Comparison of ENCODE assay signal across 17 cellular contexts in genomic region chr7:23618241-23618640, GRCh38.
"Had no signal": no experiment of that assay in that cellular context is flagged by ENCODE, and none has a peak within 500 bp of the region (broad histone marks: within the 10 kb centered on the region; RNA-seq: fewer than 3 reads in every experiment).

No MANE protein-coding gene starts in this region.

- H3K27ac Mint-ChIP-seq: activated naive CD4-positive, alpha-beta T cell treated with anti-CD3 and anti-CD28 coated beads, Interleukin-2, amount 10 ng/mL, durations not matched to agents 7 days and 5 days; activated T-helper 2 cell treated with anti-CD3 and anti-CD28 coated beads, Interferon-gamma antibody, Interleukin-2, Interleukin-4, amounts not matched to agents 10 μg/mL and 5 μg/mL and 100 μg/mL, durations not matched to agents 14 hours and 24 hours and 36 hours; dendritic cell treated with granulocyte-macrophage colony-stimulating factor and Interleukin-4, amounts not matched to agents 40 ng/mL and 50 ng/mL, for 4 days; natural killer cell had no signal

- H3K9me3 ChIP-seq: body of pancreas had no signal

- H3K27ac ChIP-seq: body of pancreas, tibial artery, vagina had no signal

- H3K4me3 ChIP-seq: body of pancreas, lung, tibial artery, vagina had no signal

- FAIRE-seq: small intestine had no signal

- H3K4me3 Mint-ChIP-seq: activated naive CD4-positive, alpha-beta T cell treated with anti-CD3 and anti-CD28 coated beads, Interleukin-2, amount 10 ng/mL, durations not matched to agents 7 days and 5 days; dendritic cell treated with granulocyte-macrophage colony-stimulating factor and Interleukin-4, amounts not matched to agents 40 ng/mL and 50 ng/mL, for 4 days; natural killer cell had no signal

- DNase-seq: activated CD4-positive, alpha-beta T cell treated with anti-CD3 and anti-CD28 coated beads, Interleukin-2, amount 50 U/mL, for 1 hour; activated naive CD4-positive, alpha-beta T cell treated with anti-CD3 and anti-CD28 coated beads, Interleukin-2, amount 10 ng/mL, durations not matched to agents 7 days and 5 days; activated T-cell treated with anti-CD3 and anti-CD28 coated beads for 4 hours; body of pancreas; cerebellar nuclear complex; foreskin fibroblast; head of caudate nucleus; left colon; natural killer cell; posterior cingulate gyrus; small intestine; tibial artery had no signal

- H3K27me3 ChIP-seq: body of pancreas, tibial artery, vagina had no signal

- H3K4me1 ChIP-seq: tibial artery, vagina had no signal

- H3K4me1 Mint-ChIP-seq: activated naive CD4-positive, alpha-beta T cell treated with anti-CD3 and anti-CD28 coated beads, Interleukin-2, amount 10 ng/mL, durations not matched to agents 7 days and 5 days had no signal

- H3K27me3 Mint-ChIP-seq: activated naive CD4-positive, alpha-beta T cell treated with anti-CD3 and anti-CD28 coated beads, Interleukin-2, amount 10 ng/mL, durations not matched to agents 7 days and 5 days; dendritic cell treated with granulocyte-macrophage colony-stimulating factor and Interleukin-4, amounts not matched to agents 40 ng/mL and 50 ng/mL, for 4 days had no signal

- ATAC-seq: body of pancreas, esophagus mucosa, left colon, natural killer cell had no signal
